Comparison of ENCODE assay signal across 8 cellular contexts in the genomic region with DNA sequence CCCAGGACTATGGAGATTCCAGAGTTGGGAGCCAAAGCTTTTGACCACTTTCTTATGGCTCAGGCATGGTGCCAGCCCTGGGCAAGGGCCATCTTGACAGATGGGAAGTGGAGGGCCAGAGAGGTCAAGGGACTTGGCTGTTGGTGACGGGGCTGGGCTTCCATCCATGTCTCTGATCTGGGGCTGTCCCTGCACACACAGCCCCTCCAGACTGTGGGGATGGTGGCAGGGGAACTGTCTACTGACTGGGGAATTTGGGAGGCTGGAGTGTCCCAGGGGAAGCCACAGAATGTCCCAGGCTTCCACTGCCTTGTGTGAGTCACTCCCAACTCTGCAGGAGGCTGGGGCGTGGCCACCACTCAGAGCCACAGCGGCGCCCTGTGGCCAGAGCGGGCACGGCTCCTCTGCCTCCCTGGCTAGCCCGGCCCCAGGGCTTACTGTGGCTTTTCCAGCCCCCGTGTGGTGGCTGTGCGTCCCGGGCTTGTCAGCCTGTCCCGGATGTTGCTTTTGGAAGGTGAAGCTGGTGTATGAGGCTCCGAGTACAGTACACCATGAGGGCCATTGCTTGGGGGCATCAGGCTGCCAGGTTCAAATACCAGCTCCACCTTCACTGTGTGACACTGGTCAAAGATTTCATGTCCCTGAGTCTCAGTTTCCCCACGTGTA. TPM values are rescaled to one million over a fixed set of nuclear protein-coding genes. Genes with fewer than 3 reads are reported as not detected.
DNase-seq lines count a peak whose midpoint lies in the region; TF ChIP-seq lines count a peak whose summit lies in the region.

No MANE protein-coding gene starts in this region.

- H3K4me3 ChIP-seq in SJSA1 (no peak overlapping the region), osteoblast (ENCODE audit: insufficient read depth, low read length) (no peak overlapping the region)

- H3K27me3 ChIP-seq in SJSA1 (replicated peaks) (no peaks in the 10 kb centered on the region), osteoblast (ENCODE audit: insufficient read depth, low read length) (no peaks in the 10 kb centered on the region)

- H3K36me3 ChIP-seq in SJSA1 (peaks cover 82% of the 10 kb centered on the region), osteoblast (ENCODE audit: insufficient read depth, low read length) (peaks cover 42% of the 10 kb centered on the region)

- H4K20me1 ChIP-seq in osteoblast (ENCODE audit: insufficient read depth, low read length): peaks cover 31% of the 10 kb centered on the region

- H3K27ac ChIP-seq in C4-2B (peak overlapping the region; percentile 55), SJSA1 (peak overlapping the region; percentile 29), osteoblast (ENCODE audit: low read depth, low read length) (peak overlapping the region; percentile 61)

- peak overlapping the region; percentile 40 for H3K4me2 ChIP-seq in osteoblast (ENCODE audit: insufficient read depth, low read length)

- no peak overlapping the region for H2AFZ ChIP-seq in osteoblast (ENCODE audit: low read length)

- peaks cover 7% of the 10 kb centered on the region for H3K79me2 ChIP-seq in osteoblast (ENCODE audit: insufficient read depth, low read length)

- TF ChIP-seq CTCF in C4-2B (conservative IDR thresholded peaks at IDR 0.05): peak; percentile 99
- peak; percentile 96 for TF ChIP-seq CTCF in osteoblast (IDR thresholded peaks at IDR 0.05; ENCODE audit: extremely low read depth, low read depth, low read length)

- H3K9me3 ChIP-seq in SJSA1 (replicated peaks): no peaks in the 10 kb centered on the region
- no peaks in the 10 kb centered on the region for H3K9me3 ChIP-seq in osteoblast (ENCODE audit: low read depth, low read length)

- DNase-seq in GM19240 (ENCODE audit: insufficient read length, low spot score) (peak; percentile 93), HuH-7.5 (ENCODE audit: low spot score) (peak; percentile 94), SJSA1 (ENCODE audit: low read depth in 1 of 2, low spot score in 2 of 2) (peak; percentile 95 to 96), globus pallidus (ENCODE audit: low spot score) (peak; percentile 84), osteoblast (ENCODE audit: insufficient read length, low spot score, missing footprints) (peak; percentile 99), superior temporal gyrus (ENCODE audit: extremely low spot score) (peak; percentile 89)
- DNase-seq in activated naive CD4-positive, alpha-beta T cell (lab: John Stamatoyannopoulos, UW): peak; percentile 35 to 81 (median 58)

- H3K4me1 ChIP-seq in SJSA1 (replicated peaks) (peaks cover 21% of the 10 kb centered on the region), osteoblast (ENCODE audit: insufficient read depth, low read length) (peaks cover 12% of the 10 kb centered on the region)

RNA-seq across cellular contexts. Expression of gene C22orf23, which starts 19.6 kb away (rescaled TPM):
- total RNA-seq in SJSA1 (2014; rRNA removed; shearing (Covaris generic)): not detected in 2 replicates
- 0.29 and 0.72 TPM in 2 replicates for total RNA-seq in osteoblast

RNA-seq across cellular contexts. Expression of gene POLR2F, which starts 19.7 kb away (rescaled TPM):
- 77.3 and 99.6 TPM in 2 replicates for total RNA-seq in SJSA1 (2014; rRNA removed; shearing (Covaris generic))
- 14.8 and 18.6 TPM in 2 replicates for total RNA-seq in osteoblast

RNA-seq across cellular contexts. Expression of gene MICALL1, which starts 27.7 kb away (rescaled TPM):
- 37.8 and 61.1 TPM in 2 replicates for total RNA-seq in SJSA1 (2014; rRNA removed; shearing (Covaris generic))
- total RNA-seq in osteoblast: 29.5 and 36.9 TPM in 2 replicates

RNA-seq across cellular contexts. Expression of gene SOX10, which starts 50.5 kb away (rescaled TPM):
- not detected in 2 replicates for total RNA-seq in SJSA1 (2014; rRNA removed; shearing (Covaris generic))
- total RNA-seq in osteoblast: not detected in 2 replicates
